Comparison of ENCODE assay signal across 21 cellular contexts in the genomic region with DNA sequence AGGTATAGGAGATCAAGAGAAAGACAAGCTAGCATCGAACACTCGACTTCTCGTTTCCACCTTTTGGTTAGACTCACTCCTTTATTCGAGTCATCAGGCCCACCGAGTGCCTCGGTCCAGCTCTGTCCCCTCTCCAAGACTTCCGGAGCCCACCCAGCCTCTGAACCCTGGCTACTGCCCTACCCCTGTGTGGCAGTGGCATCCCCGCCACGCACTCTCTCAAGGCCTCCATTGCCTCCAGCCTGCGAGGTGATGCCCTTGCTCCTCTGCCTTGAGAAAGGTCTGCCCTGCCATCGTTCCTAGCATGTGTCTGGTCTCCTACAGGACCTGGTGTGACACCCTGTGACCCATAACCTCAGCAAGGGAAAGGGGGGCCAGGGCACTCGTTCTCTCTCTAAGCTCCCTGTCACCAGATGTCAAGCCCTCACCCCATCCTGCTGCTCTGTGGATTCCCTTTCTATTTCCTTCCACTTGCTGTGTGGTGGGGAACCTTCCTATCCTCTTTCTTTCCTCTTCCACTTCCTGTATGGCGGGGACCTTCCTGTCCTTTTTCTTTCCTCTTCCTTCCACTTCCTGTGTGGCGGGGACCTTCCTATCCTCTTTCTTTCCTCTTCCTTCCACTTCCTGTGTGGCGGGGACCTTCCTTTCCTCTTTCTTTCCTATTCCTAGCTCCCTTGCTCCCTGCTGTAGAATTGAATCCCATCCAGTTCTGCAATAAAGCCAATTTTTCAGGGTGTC.
"Had no signal": no experiment of that assay in that cellular context is flagged by ENCODE, and none has a peak within 500 bp of the region (broad histone marks: within the 10 kb centered on the region; RNA-seq: fewer than 3 reads in every experiment).

No MANE protein-coding gene starts in this region.

- H3K9me3 Mint-ChIP-seq: activated B cell treated with CpG ODN at 0.5 μM for 24 hours; activated naive CD4-positive, alpha-beta T cell treated with anti-CD3 and anti-CD28 coated beads for 36 hours; activated naive CD8-positive, alpha-beta T cell treated with anti-CD3 and anti-CD28 coated beads, Interleukin-2, amount 10 ng/mL, durations not matched to agents 7 days and 5 days; activated T-cell treated with anti-CD3 and anti-CD28 coated beads, Interleukin-2, amount 50 U/mL, for 4 hours; endodermal cell had no signal

- ATAC-seq: activated T-cell treated with anti-CD3 and anti-CD28 coated beads, Interleukin-2, amount 50 U/mL, for 4 hours; gastroesophageal sphincter; left cardiac atrium had no signal

- H3K9me3 ChIP-seq: gastroesophageal sphincter, heart right ventricle, upper lobe of left lung had no signal

- H3K27ac Mint-ChIP-seq: activated B cell treated with CpG ODN at 0.5 μM for 24 hours; activated naive CD4-positive, alpha-beta T cell treated with anti-CD3 and anti-CD28 coated beads for 36 hours; activated naive CD8-positive, alpha-beta T cell treated with anti-CD3 and anti-CD28 coated beads, Interleukin-2, amount 10 ng/mL, durations not matched to agents 7 days and 5 days; endodermal cell had no signal

- H3K36me3 Mint-ChIP-seq: activated naive CD8-positive, alpha-beta T cell treated with anti-CD3 and anti-CD28 coated beads, Interleukin-2, amount 10 ng/mL, durations not matched to agents 7 days and 5 days had no signal

- H3K36me3 ChIP-seq: gastroesophageal sphincter, heart right ventricle, upper lobe of left lung had no signal

- H3K4me3 ChIP-seq: coronary artery, gastroesophageal sphincter, heart right ventricle, upper lobe of left lung had no signal

- H3K27me3 ChIP-seq: gastroesophageal sphincter, heart right ventricle, upper lobe of left lung had no signal

- DNase-seq: activated B cell treated with CpG ODN at 0.5 μM for 24 hours; activated CD4-positive, alpha-beta T cell treated with anti-CD3 and anti-CD28 coated beads for 4 hours; activated CD4-positive, alpha-beta T cell treated with anti-CD3 and anti-CD28 coated beads, Interleukin-2, amount 50 U/mL, for 48 hours; activated CD8-positive, alpha-beta memory T cell treated with anti-CD3 and anti-CD28 coated beads, Interleukin-2, amount 50 U/mL, for 48 hours; activated naive CD4-positive, alpha-beta T cell treated with anti-CD3 and anti-CD28 coated beads for 36 hours; activated naive CD8-positive, alpha-beta T cell treated with anti-CD3 and anti-CD28 coated beads, Interleukin-2, amount 10 ng/mL, durations not matched to agents 7 days and 5 days; activated T-cell treated with anti-CD3 and anti-CD28 coated beads, Interleukin-2, amount 50 U/mL, for 4 hours; cerebellar nuclear complex; endodermal cell; heart right ventricle; islet precursor cell; left cardiac atrium; stimulated activated CD4-positive, alpha-beta T cell treated with anti-CD3 and anti-CD28 coated beads, Interleukin-2, amount 100 ng/mL, for 48 hours; stimulated activated CD8-positive, alpha-beta memory T cell treated with anti-CD3 and anti-CD28 coated beads, Interleukin-4, amount 100 ng/mL, for 48 hours; stimulated activated naive CD4-positive, alpha-beta T cell; T-helper 9 cell; upper lobe of left lung had no signal

- H3K27ac ChIP-seq: coronary artery, epithelial cell of prostate, gastroesophageal sphincter, upper lobe of left lung had no signal

- H3K4me3 Mint-ChIP-seq: activated B cell treated with CpG ODN at 0.5 μM for 24 hours; activated naive CD4-positive, alpha-beta T cell treated with anti-CD3 and anti-CD28 coated beads for 36 hours; activated naive CD8-positive, alpha-beta T cell treated with anti-CD3 and anti-CD28 coated beads, Interleukin-2, amount 10 ng/mL, durations not matched to agents 7 days and 5 days; activated T-cell treated with anti-CD3 and anti-CD28 coated beads, Interleukin-2, amount 50 U/mL, for 4 hours; endodermal cell had no signal

- FAIRE-seq: bronchial epithelial cell had no signal

- H3K4me1 Mint-ChIP-seq: activated B cell treated with CpG ODN at 0.5 μM for 24 hours had no signal

- H3K4me1 ChIP-seq: gastroesophageal sphincter had no signal
